ENCODE assay signal across 21 cellular contexts in genomic region chr20:51679254-51679921, GRCh38.
"Had no signal": no experiment of that assay in that cellular context is flagged by ENCODE, and none has a peak within 500 bp of the region (broad histone marks: within the 10 kb centered on the region; RNA-seq: fewer than 3 reads in every experiment).

No MANE protein-coding gene starts in this region.

- H3K4me3 ChIP-seq: SK-N-MC had no signal

- H3K27ac Mint-ChIP-seq: activated CD4-positive, alpha-beta memory T cell treated with anti-CD3 and anti-CD28 coated beads, Interleukin-2, amount 10 ng/mL, durations not matched to agents 7 days and 5 days; activated CD4-positive, alpha-beta T cell treated with anti-CD3 and anti-CD28 coated beads for 36 hours; activated naive CD4-positive, alpha-beta T cell treated with anti-CD3 and anti-CD28 coated beads, Interleukin-2, amount 10 ng/mL, durations not matched to agents 7 days and 5 days; activated naive CD8-positive, alpha-beta T cell treated with anti-CD3 and anti-CD28 coated beads for 36 hours; activated T-helper 17 cell treated with anti-CD3 and anti-CD28 coated beads, Interleukin-2, amount 50 U/mL, for 72 hours; T-cell had no signal

- H3K4me1 Mint-ChIP-seq: activated CD4-positive, alpha-beta memory T cell treated with anti-CD3 and anti-CD28 coated beads, Interleukin-2, amount 10 ng/mL, durations not matched to agents 7 days and 5 days; activated CD4-positive, alpha-beta T cell treated with anti-CD3 and anti-CD28 coated beads for 36 hours; activated naive CD4-positive, alpha-beta T cell treated with anti-CD3 and anti-CD28 coated beads, Interleukin-2, amount 10 ng/mL, durations not matched to agents 7 days and 5 days; activated naive CD8-positive, alpha-beta T cell treated with anti-CD3 and anti-CD28 coated beads for 36 hours; activated T-helper 17 cell treated with anti-CD3 and anti-CD28 coated beads, Interleukin-2, amount 50 U/mL, for 72 hours; T-cell had no signal

- H3K4me3 Mint-ChIP-seq: activated CD4-positive, alpha-beta memory T cell treated with anti-CD3 and anti-CD28 coated beads, Interleukin-2, amount 10 ng/mL, durations not matched to agents 7 days and 5 days; activated CD4-positive, alpha-beta T cell treated with anti-CD3 and anti-CD28 coated beads for 36 hours; activated naive CD4-positive, alpha-beta T cell treated with anti-CD3 and anti-CD28 coated beads, Interleukin-2, amount 10 ng/mL, durations not matched to agents 7 days and 5 days; activated naive CD8-positive, alpha-beta T cell treated with anti-CD3 and anti-CD28 coated beads for 36 hours; activated T-helper 17 cell treated with anti-CD3 and anti-CD28 coated beads, Interleukin-2, amount 50 U/mL, for 72 hours; T-cell had no signal

- H3K27ac ChIP-seq: SK-N-MC, VCaP had no signal

- H3K9me3 Mint-ChIP-seq: activated CD4-positive, alpha-beta memory T cell treated with anti-CD3 and anti-CD28 coated beads, Interleukin-2, amount 10 ng/mL, durations not matched to agents 7 days and 5 days; activated naive CD4-positive, alpha-beta T cell treated with anti-CD3 and anti-CD28 coated beads, Interleukin-2, amount 10 ng/mL, durations not matched to agents 7 days and 5 days; activated naive CD8-positive, alpha-beta T cell treated with anti-CD3 and anti-CD28 coated beads for 36 hours; activated T-helper 17 cell treated with anti-CD3 and anti-CD28 coated beads, Interleukin-2, amount 50 U/mL, for 72 hours; T-cell had no signal

- H3K36me3 Mint-ChIP-seq: activated naive CD4-positive, alpha-beta T cell treated with anti-CD3 and anti-CD28 coated beads, Interleukin-2, amount 10 ng/mL, durations not matched to agents 7 days and 5 days; activated naive CD8-positive, alpha-beta T cell treated with anti-CD3 and anti-CD28 coated beads for 36 hours; T-cell had no signal

- DNase-seq: activated CD4-positive, alpha-beta memory T cell treated with anti-CD3 and anti-CD28 coated beads, Interleukin-2, amount 10 ng/mL, durations not matched to agents 7 days and 5 days; activated CD4-positive, alpha-beta T cell treated with anti-CD3 and anti-CD28 coated beads for 36 hours; activated CD4-positive, alpha-beta T cell treated with anti-CD3 and anti-CD28 coated beads, Interleukin-2, amount 50 U/mL, for 1 hour; activated gamma-delta T cell; activated naive CD4-positive, alpha-beta T cell treated with anti-CD3 and anti-CD28 coated beads, Interleukin-2, amount 10 ng/mL, durations not matched to agents 7 days and 5 days; activated naive CD8-positive, alpha-beta T cell treated with anti-CD3 and anti-CD28 coated beads for 36 hours; activated T-cell treated with anti-CD3 and anti-CD28 coated beads for 4 hours; activated T-cell treated with anti-CD3 and anti-CD28 coated beads, Interleukin-2, amount 50 U/mL, for 48 hours; Kasumi-1; KBM-7; NCI-H1048; NCI-H146; NCI-H187 treated with DMSO at 0.1 percent for 48 hours; NCI-H2081 treated with DMSO at 0.1 percent for 48 hours; NCI-H524; NCI-H748 treated with DMSO at 0.1 percent for 48 hours; T-cell; T-helper 2 cell had no signal

- ATAC-seq: activated CD4-positive, alpha-beta T cell treated with anti-CD3 and anti-CD28 coated beads for 36 hours; activated T-helper 17 cell treated with anti-CD3 and anti-CD28 coated beads, Interleukin-2, amount 50 U/mL, for 72 hours; T-cell had no signal
